Comparison of ENCODE assay signal across 1 cellular context in the genomic region with DNA sequence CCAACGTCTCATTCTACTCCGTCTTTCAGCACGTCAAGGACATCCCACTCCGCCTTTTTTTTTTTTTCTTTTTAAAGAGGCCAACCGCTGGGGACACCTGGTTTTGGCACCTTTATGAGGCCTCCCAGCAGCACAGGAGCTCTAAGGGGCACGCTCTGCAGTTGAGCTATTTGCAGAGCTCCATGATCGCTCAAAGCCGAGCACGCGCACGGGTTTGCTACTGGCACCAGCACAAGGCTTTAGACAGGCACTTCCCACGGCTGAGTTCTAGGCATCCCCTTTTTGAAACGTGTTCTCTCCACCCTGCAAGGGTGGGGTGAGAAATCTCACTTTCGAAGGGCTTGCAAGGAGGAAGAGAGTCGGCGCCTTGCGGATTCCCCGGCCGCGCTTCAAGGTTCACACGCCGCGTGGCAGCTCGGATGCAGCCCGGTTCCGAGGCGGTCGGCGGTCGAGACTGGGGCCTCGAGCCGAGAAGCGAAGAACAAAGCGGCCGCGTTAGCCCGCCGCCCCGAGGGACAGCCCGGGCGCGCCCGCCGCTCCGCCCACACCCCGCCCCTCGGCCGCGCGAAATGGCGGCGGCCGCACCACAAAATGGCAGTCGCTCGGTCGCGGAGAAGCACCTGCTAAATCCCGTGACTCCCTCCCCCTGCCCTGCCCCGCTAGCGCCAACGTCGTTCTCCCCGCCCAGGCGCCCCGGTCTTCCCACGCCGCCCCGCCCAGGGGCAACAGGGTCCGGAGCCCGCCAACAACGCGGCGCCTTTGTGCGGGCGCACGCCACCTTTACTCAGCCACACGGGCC.
TF ChIP-seq lines count a peak whose summit lies in the region.

No MANE protein-coding gene starts in this region.

TF ChIP-seq in K562, 482 proteins besides CTCF, POLR2A, EP300 and RAD21 (continued from another document and continues in another):
- TF ChIP-seq ZNF121 (CRISPR knock-in tag; conservative IDR thresholded peaks at IDR 0.05): no peak
- TF ChIP-seq, protein P1, sequence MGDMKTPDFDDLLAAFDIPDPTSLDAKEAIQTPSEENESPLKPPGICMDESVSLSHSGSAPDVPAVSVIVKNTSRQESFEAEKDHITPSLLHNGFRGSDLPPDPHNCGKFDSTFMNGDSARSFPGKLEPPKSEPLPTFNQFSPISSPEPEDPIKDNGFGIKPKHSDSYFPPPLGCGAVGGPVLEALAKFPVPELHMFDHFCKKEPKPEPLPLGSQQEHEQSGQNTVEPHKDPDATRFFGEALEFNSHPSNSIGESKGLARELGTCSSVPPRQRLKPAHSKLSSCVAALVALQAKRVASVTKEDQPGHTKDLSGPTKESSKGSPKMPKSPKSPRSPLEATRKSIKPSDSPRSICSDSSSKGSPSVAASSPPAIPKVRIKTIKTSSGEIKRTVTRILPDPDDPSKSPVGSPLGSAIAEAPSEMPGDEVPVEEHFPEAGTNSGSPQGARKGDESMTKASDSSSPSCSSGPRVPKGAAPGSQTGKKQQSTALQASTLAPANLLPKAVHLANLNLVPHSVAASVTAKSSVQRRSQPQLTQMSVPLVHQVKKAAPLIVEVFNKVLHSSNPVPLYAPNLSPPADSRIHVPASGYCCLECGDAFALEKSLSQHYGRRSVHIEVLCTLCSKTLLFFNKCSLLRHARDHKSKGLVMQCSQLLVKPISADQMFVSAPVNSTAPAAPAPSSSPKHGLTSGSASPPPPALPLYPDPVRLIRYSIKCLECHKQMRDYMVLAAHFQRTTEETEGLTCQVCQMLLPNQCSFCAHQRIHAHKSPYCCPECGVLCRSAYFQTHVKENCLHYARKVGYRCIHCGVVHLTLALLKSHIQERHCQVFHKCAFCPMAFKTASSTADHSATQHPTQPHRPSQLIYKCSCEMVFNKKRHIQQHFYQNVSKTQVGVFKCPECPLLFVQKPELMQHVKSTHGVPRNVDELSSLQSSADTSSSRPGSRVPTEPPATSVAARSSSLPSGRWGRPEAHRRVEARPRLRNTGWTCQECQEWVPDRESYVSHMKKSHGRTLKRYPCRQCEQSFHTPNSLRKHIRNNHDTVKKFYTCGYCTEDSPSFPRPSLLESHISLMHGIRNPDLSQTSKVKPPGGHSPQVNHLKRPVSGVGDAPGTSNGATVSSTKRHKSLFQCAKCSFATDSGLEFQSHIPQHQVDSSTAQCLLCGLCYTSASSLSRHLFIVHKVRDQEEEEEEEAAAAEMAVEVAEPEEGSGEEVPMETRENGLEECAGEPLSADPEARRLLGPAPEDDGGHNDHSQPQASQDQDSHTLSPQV (IDR thresholded peaks at IDR 0.05): peak; percentile 90
- TF ChIP-seq ZNF12 (CRISPR knock-in tag; IDR thresholded peaks at IDR 0.05): peak; percentile 60; the same call in 1 of the 2 replicates
- peak; percentile 82 for TF ChIP-seq BRD9 (IDR thresholded peaks at IDR 0.05; ENCODE audit: low read depth, partially characterized antibody)
- no peak for TF ChIP-seq ZNF253 (CRISPR knock-in tag; conservative IDR thresholded peaks at IDR 0.05)
- TF ChIP-seq PPARD (CRISPR knock-in tag; IDR thresholded peaks at IDR 0.05): no peak
- TF ChIP-seq, protein P2, sequence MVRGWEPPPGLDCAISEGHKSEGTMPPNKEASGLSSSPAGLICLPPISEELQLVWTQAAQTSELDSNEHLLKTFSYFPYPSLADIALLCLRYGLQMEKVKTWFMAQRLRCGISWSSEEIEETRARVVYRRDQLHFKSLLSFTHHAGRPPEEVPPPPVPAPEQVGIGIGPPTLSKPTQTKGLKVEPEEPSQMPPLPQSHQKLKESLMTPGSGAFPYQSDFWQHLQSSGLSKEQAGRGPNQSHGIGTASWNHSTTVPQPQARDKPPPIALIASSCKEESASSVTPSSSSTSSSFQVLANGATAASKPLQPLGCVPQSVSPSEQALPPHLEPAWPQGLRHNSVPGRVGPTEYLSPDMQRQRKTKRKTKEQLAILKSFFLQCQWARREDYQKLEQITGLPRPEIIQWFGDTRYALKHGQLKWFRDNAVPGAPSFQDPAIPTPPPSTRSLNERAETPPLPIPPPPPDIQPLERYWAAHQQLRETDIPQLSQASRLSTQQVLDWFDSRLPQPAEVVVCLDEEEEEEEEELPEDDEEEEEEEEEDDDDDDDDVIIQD (CRISPR knock-in tag; IDR thresholded peaks at IDR 0.05): no peak
- TF ChIP-seq DIDO1 (tag; IDR thresholded peaks at IDR 0.05; ENCODE audit: low read depth): no peak
- TF ChIP-seq, protein P3, sequence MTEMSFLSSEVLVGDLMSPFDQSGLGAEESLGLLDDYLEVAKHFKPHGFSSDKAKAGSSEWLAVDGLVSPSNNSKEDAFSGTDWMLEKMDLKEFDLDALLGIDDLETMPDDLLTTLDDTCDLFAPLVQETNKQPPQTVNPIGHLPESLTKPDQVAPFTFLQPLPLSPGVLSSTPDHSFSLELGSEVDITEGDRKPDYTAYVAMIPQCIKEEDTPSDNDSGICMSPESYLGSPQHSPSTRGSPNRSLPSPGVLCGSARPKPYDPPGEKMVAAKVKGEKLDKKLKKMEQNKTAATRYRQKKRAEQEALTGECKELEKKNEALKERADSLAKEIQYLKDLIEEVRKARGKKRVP (CRISPR knock-in tag; IDR thresholded peaks at IDR 0.05): no peak
- no peak for TF ChIP-seq ZNF444 (CRISPR knock-in tag; IDR thresholded peaks at IDR 0.05)
- TF ChIP-seq, protein P4, sequence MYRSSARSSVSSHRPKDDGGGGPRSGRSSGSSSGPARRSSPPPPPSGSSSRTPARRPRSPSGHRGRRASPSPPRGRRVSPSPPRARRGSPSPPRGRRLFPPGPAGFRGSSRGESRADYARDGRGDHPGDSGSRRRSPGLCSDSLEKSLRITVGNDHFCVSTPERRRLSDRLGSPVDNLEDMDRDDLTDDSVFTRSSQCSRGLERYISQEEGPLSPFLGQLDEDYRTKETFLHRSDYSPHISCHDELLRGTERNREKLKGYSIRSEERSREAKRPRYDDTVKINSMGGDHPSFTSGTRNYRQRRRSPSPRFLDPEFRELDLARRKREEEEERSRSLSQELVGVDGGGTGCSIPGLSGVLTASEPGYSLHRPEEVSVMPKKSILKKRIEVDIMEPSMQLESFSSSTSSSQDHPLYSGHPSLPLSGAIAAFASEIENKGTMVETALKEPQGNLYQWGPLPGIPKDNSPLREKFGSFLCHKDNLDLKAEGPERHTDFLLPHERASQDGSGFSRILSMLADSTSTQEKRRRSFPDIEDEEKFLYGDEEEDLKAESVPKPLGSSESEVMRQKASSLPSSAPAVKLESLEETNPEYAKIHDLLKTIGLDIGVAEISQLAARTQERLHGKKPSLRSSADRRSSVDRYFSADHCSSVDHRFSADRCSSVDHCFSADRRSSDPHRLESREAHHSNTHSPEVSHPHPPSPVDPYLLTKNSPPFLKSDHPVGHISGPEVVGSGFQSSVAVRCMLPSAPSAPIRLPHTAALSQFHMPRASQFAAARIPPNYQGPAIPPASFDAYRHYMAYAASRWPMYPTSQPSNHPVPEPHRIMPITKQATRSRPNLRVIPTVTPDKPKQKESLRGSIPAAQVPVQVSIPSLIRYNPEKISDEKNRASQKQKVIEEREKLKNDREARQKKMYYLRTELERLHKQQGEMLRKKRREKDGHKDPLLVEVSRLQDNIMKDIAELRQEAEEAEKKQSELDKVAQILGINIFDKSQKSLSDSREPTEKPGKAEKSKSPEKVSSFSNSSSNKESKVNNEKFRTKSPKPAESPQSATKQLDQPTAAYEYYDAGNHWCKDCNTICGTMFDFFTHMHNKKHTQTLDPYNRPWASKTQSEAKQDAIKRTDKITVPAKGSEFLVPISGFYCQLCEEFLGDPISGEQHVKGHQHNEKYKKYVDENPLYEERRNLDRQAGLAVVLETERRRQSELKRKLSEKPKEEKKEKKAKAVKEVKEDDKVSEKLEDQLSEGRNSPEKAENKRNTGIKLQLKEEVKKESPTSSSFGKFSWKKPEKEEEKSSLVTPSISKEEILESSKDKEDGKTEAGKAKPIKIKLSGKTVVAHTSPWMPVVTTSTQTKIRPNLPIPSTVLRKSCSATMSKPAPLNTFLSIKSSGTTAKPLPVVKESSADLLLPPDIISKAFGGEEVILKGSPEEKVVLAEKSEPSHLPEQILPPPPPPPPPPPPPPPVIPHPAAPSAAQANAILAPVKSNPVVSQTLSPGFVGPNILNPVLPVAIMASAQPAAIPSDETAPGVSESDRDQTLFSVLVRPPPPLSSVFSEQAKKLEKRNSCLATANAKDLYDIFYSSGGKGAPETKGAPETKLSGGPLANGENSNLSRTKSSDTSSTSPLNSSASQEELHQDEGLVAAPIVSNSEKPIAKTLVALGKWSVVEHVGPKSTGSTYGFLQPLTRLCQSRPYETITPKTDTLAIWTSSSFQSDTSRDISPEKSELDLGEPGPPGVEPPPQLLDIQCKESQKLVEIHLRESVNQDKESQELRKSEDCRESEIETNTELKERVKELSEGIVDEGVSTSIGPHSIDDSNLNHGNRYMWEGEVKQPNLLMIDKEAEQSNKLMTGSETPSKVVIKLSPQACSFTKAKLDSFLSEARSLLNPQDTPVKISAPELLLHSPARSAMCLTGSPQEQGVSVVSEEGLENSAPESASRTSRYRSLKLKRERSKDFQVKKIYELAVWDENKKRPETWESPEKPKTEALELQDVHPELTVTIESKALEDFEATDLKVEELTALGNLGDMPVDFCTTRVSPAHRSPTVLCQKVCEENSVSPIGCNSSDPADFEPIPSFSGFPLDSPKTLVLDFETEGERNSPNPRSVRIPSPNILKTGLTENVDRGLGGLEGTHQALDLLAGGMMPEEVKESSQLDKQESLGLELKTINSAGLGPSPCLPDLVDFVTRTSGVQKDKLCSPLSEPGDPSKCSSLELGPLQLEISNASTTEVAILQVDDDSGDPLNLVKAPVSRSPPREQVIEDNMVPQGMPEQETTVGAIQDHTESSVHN (IDR thresholded peaks at IDR 0.05; ENCODE audit: borderline replicate concordance in 1 of 2, low read depth in 1 of 2): peak in 1 of 2 experiments; percentile 49; a peak in 1 of 4 replicates
- no peak for TF ChIP-seq CC2D1A (IDR thresholded peaks at IDR 0.05)
- TF ChIP-seq TCF3 (CRISPR knock-in tag; IDR thresholded peaks at IDR 0.05): peak; percentile 38; the same call in 1 of the 2 replicates
- TF ChIP-seq NFXL1 (CRISPR knock-in tag; IDR thresholded peaks at IDR 0.05): peak; percentile 72; the same call in 1 of the 2 replicates
- TF ChIP-seq, protein P5, sequence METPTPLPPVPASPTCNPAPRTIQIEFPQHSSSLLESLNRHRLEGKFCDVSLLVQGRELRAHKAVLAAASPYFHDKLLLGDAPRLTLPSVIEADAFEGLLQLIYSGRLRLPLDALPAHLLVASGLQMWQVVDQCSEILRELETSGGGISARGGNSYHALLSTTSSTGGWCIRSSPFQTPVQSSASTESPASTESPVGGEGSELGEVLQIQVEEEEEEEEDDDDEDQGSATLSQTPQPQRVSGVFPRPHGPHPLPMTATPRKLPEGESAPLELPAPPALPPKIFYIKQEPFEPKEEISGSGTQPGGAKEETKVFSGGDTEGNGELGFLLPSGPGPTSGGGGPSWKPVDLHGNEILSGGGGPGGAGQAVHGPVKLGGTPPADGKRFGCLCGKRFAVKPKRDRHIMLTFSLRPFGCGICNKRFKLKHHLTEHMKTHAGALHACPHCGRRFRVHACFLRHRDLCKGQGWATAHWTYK (CRISPR knock-in tag; IDR thresholded peaks at IDR 0.05): peak; percentile 90; the same call in 1 of the 2 replicates
- no peak for TF ChIP-seq PTRF (tag; IDR thresholded peaks at IDR 0.05)
- TF ChIP-seq SMARCB1 (IDR thresholded peaks at IDR 0.05; ENCODE audit: insufficient read length, low read depth): no peak
- peak; percentile 43; the same call in 1 of the 2 replicates for TF ChIP-seq TAF7 (tag; IDR thresholded peaks at IDR 0.05)
- TF ChIP-seq, protein P6, sequence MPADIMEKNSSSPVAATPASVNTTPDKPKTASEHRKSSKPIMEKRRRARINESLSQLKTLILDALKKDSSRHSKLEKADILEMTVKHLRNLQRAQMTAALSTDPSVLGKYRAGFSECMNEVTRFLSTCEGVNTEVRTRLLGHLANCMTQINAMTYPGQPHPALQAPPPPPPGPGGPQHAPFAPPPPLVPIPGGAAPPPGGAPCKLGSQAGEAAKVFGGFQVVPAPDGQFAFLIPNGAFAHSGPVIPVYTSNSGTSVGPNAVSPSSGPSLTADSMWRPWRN (IDR thresholded peaks at IDR 0.05; ENCODE audit: low read depth): peak; percentile 22; the same call in 1 of the 2 replicates
- TF ChIP-seq ZNF699 (CRISPR knock-in tag; IDR thresholded peaks at IDR 0.05; ENCODE audit: insufficient replicate concordance): no peak
- TF ChIP-seq, protein P7, sequence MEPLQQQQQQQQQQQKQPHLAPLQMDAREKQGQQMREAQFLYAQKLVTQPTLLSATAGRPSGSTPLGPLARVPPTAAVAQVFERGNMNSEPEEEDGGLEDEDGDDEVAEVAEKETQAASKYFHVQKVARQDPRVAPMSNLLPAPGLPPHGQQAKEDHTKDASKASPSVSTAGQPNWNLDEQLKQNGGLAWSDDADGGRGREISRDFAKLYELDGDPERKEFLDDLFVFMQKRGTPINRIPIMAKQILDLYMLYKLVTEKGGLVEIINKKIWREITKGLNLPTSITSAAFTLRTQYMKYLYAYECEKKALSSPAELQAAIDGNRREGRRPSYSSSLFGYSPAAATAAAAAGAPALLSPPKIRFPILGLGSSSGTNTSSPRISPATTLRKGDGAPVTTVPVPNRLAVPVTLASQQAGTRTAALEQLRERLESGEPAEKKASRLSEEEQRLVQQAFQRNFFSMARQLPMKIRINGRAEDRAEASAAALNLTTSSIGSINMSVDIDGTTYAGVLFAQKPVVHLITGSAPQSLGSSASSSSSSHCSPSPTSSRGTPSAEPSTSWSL (CRISPR knock-in tag; IDR thresholded peaks at IDR 0.05; ENCODE audit: borderline replicate concordance): peak; percentile 21; the same call in 1 of the 2 replicates
- peak; percentile 65 for TF ChIP-seq POLR2H (tag; IDR thresholded peaks at IDR 0.05; ENCODE audit: low read depth)
- peak; percentile 7; the same call in 1 of the 2 replicates for TF ChIP-seq CBFA2T3 (IDR thresholded peaks at IDR 0.05)
- no peak for TF ChIP-seq ZNF184 (CRISPR knock-in tag; IDR thresholded peaks at IDR 0.05)
- TF ChIP-seq FOXM1 (IDR thresholded peaks at IDR 0.05; ENCODE audit: low read depth): peak; percentile 41; the same call in 1 of the 2 replicates
- TF ChIP-seq FOXM1 (CRISPR knock-in tag; IDR thresholded peaks at IDR 0.05; ENCODE audit: low read depth): no peak; the same call in 1 of the 2 replicates
- peak; percentile 14; the same call in 1 of the 2 replicates for TF ChIP-seq ZNF436 (CRISPR knock-in tag; IDR thresholded peaks at IDR 0.05)
- peak; percentile 73 for TF ChIP-seq DPF2 (IDR thresholded peaks at IDR 0.05)
- TF ChIP-seq BHLHE40 (IDR thresholded peaks at IDR 0.05; ENCODE audit: low read length): peak; percentile 67; the same call in 1 of the 2 replicates
- TF ChIP-seq ZNF778 (CRISPR knock-in tag; IDR thresholded peaks at IDR 0.05): no peak
- TF ChIP-seq, protein P8, sequence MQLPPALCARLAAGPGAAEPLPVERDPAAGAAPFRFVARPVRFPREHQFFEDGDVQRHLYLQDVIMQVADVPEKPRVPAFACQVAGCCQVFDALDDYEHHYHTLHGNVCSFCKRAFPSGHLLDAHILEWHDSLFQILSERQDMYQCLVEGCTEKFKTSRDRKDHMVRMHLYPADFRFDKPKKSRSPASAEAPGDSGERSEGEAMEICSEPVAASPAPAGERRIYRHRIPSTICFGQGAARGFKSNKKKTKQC (CRISPR knock-in tag; IDR thresholded peaks at IDR 0.05): peak; percentile 88; the same call in 1 of the 2 replicates
- TF ChIP-seq, protein P9, sequence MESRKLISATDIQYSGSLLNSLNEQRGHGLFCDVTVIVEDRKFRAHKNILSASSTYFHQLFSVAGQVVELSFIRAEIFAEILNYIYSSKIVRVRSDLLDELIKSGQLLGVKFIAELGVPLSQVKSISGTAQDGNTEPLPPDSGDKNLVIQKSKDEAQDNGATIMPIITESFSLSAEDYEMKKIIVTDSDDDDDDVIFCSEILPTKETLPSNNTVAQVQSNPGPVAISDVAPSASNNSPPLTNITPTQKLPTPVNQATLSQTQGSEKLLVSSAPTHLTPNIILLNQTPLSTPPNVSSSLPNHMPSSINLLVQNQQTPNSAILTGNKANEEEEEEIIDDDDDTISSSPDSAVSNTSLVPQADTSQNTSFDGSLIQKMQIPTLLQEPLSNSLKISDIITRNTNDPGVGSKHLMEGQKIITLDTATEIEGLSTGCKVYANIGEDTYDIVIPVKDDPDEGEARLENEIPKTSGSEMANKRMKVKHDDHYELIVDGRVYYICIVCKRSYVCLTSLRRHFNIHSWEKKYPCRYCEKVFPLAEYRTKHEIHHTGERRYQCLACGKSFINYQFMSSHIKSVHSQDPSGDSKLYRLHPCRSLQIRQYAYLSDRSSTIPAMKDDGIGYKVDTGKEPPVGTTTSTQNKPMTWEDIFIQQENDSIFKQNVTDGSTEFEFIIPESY (CRISPR knock-in tag; IDR thresholded peaks at IDR 0.05): peak; percentile 68
